ENCODE assay signal across 19 cellular contexts in the genomic region with DNA sequence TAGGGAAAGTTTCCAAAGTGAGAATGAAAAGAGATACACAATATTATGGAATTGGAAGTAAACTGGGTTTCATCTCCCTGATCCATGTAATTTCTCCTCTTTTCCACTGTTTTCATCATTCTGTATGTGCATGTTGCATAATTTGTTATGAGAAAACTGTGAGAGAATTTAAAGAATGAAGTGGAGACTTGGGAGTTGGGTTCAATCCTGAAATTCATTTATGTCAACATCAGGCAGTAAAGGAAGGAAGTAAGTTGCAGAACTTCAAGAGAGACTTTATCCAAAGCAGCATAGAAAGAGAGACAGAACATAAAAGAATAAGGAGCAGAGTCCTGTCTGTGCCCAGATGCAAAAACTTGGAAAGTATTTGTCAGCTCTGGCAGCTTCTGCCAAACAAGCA.
"Had no signal": no experiment of that assay in that cellular context is flagged by ENCODE, and none has a peak within 500 bp of the region (broad histone marks: within the 10 kb centered on the region; RNA-seq: fewer than 3 reads in every experiment).

No MANE protein-coding gene starts in this region.

- H3K4me3 ChIP-seq: colonic mucosa, gastrocnemius medialis, heart right ventricle, psoas muscle, sigmoid colon, skin epidermis, stomach had no signal

- H3K4me3 Mint-ChIP-seq: endodermal cell; naive thymus-derived CD4-positive, alpha-beta T cell; nephron progenitor cell had no signal

- H3K27me3 ChIP-seq: colonic mucosa, gastrocnemius medialis, heart right ventricle, sigmoid colon, stomach had no signal

- H3K27me3 Mint-ChIP-seq: naive thymus-derived CD4-positive, alpha-beta T cell had no signal

- ATAC-seq: gastrocnemius medialis; left lobe of liver; naive thymus-derived CD4-positive, alpha-beta T cell; psoas muscle had no signal

- H3K4me1 Mint-ChIP-seq: endodermal cell; naive thymus-derived CD4-positive, alpha-beta T cell; nephron progenitor cell had no signal

- H3K27ac Mint-ChIP-seq: endodermal cell; naive thymus-derived CD4-positive, alpha-beta T cell; nephron progenitor cell had no signal

- H3K36me3 Mint-ChIP-seq: naive thymus-derived CD4-positive, alpha-beta T cell had no signal

- H3K9me3 ChIP-seq: colonic mucosa, gastrocnemius medialis, heart right ventricle, psoas muscle, sigmoid colon, stomach had no signal

- H3K9me3 Mint-ChIP-seq: endodermal cell, nephron progenitor cell had no signal

- DNase-seq: colonic mucosa; effector CD4-positive, alpha-beta T cell; endodermal cell; erythroblast; gastrocnemius medialis; heart right ventricle; islet precursor cell; mammary epithelial cell; naive thymus-derived CD4-positive, alpha-beta T cell; nephron progenitor cell; psoas muscle; sigmoid colon; stimulated activated CD4-positive, alpha-beta T cell treated with anti-CD3 and anti-CD28 coated beads, Interleukin-2, amount 100 ng/mL, for 24 hours; stimulated activated CD4-positive, alpha-beta T cell treated with anti-CD3 and anti-CD28 coated beads, Interleukin-4, amount 100 ng/mL, for 4 hours; stimulated activated naive CD4-positive, alpha-beta T cell; stomach; trophoblast cell had no signal

- H3K27ac ChIP-seq: colonic mucosa, gastrocnemius medialis, heart right ventricle, psoas muscle, sigmoid colon, skin epidermis, stomach had no signal

- H3K36me3 ChIP-seq: colonic mucosa, gastrocnemius medialis, heart right ventricle, sigmoid colon, stomach had no signal

- H3K4me1 ChIP-seq: colonic mucosa, gastrocnemius medialis, heart right ventricle, psoas muscle, stomach had no signal
